ENCODE assay signal across 1 cellular context in genomic region chr12:55743967-55744931, GRCh38.
TF ChIP-seq lines count a peak whose summit lies in the region.

No MANE protein-coding gene starts in this region.

TF ChIP-seq in HEK293, 187 proteins besides CTCF, POLR2A, EP300 and RAD21 (continued from another document and continues in another):
- TF ChIP-seq KLF17 (tag by site-specific recombination; IDR thresholded peaks at IDR 0.05) = no peak
- TF ChIP-seq ZNF280C (tag by site-specific recombination; IDR thresholded peaks at IDR 0.05) = no peak
- TF ChIP-seq ZNF561 (tag by site-specific recombination; IDR thresholded peaks at IDR 0.05; ENCODE audit: borderline replicate concordance) = no peak
- no peak for TF ChIP-seq ZNF513 (tag by site-specific recombination; IDR thresholded peaks at IDR 0.05)
- no peak for TF ChIP-seq ZNF132 (tag by site-specific recombination; IDR thresholded peaks at IDR 0.05; ENCODE audit: borderline replicate concordance)
- TF ChIP-seq ZNF626 (tag by site-specific recombination; IDR thresholded peaks at IDR 0.05) = no peak
- TF ChIP-seq BCL11A (tag by site-specific recombination; IDR thresholded peaks at IDR 0.05; ENCODE audit: low read depth) = no peak
- no peak for TF ChIP-seq ZNF202 (tag by site-specific recombination; IDR thresholded peaks at IDR 0.05; ENCODE audit: borderline replicate concordance)
- no peak for TF ChIP-seq ZNF791 (tag by site-specific recombination; IDR thresholded peaks at IDR 0.05)
- no peak for TF ChIP-seq SP2 (tag by site-specific recombination; IDR thresholded peaks at IDR 0.05)
- TF ChIP-seq MZF1 (tag by site-specific recombination; IDR thresholded peaks at IDR 0.05; ENCODE audit: borderline replicate concordance) = no peak
- no peak for TF ChIP-seq ZNF600 (tag by site-specific recombination; IDR thresholded peaks at IDR 0.05)
- TF ChIP-seq ZNF639 (tag by site-specific recombination; IDR thresholded peaks at IDR 0.05) = no peak
- no peak for TF ChIP-seq ZNF521 (tag by site-specific recombination; IDR thresholded peaks at IDR 0.05)
- TF ChIP-seq ZNF423 (tag by site-specific recombination; IDR thresholded peaks at IDR 0.05) = peak; percentile 53
- no peak for TF ChIP-seq ZNF777 (tag by site-specific recombination; IDR thresholded peaks at IDR 0.05; ENCODE audit: borderline replicate concordance)
- no peak for TF ChIP-seq ZNF433 (tag by site-specific recombination; IDR thresholded peaks at IDR 0.05; ENCODE audit: low read depth)
- no peak for TF ChIP-seq ZNF133 (tag by site-specific recombination; IDR thresholded peaks at IDR 0.05)
- no peak for TF ChIP-seq ZNF514 (tag by site-specific recombination; IDR thresholded peaks at IDR 0.05)
- TF ChIP-seq ZNF580 (tag by site-specific recombination; IDR thresholded peaks at IDR 0.05) = no peak
- 0 out of 2 replicates have a peak, but pooled peaks have one; percentile 5 for TF ChIP-seq ZBTB17 (tag by site-specific recombination; IDR thresholded peaks at IDR 0.05)
- no peak for TF ChIP-seq ZNF529 (tag by site-specific recombination; IDR thresholded peaks at IDR 0.05; ENCODE audit: insufficient replicate concordance)
- no peak for TF ChIP-seq ZEB2 (tag by site-specific recombination; IDR thresholded peaks at IDR 0.05)
- TF ChIP-seq ZNF645 (tag by site-specific recombination; IDR thresholded peaks at IDR 0.05) = no peak
- TF ChIP-seq ZNF23 (tag by site-specific recombination; IDR thresholded peaks at IDR 0.05; ENCODE audit: borderline replicate concordance) = no peak
- no peak for TF ChIP-seq ZNF776 (tag by site-specific recombination; IDR thresholded peaks at IDR 0.05; ENCODE audit: borderline replicate concordance)
- no peak for TF ChIP-seq HOXD13 (CRISPR knock-in tag; IDR thresholded peaks at IDR 0.05; ENCODE audit: borderline replicate concordance)
- peak; percentile 31 for TF ChIP-seq ZBTB8A (tag by site-specific recombination; IDR thresholded peaks at IDR 0.05)
- no peak for TF ChIP-seq ZNF391 (tag by site-specific recombination; IDR thresholded peaks at IDR 0.05; ENCODE audit: borderline replicate concordance, low read depth)
- no peak for TF ChIP-seq INSM2 (tag by site-specific recombination; IDR thresholded peaks at IDR 0.05)
- no peak for TF ChIP-seq ZNF518A (tag by site-specific recombination; conservative IDR thresholded peaks at IDR 0.05; ENCODE audit: low read depth)
- peak; percentile 86 for TF ChIP-seq ZIC2 (tag by site-specific recombination; IDR thresholded peaks at IDR 0.05)
- TF ChIP-seq ZNF473 (tag by site-specific recombination; IDR thresholded peaks at IDR 0.05) = no peak
- no peak for TF ChIP-seq ZNF555 (tag by site-specific recombination; conservative IDR thresholded peaks at IDR 0.05)
- TF ChIP-seq GLI4 (tag by site-specific recombination; IDR thresholded peaks at IDR 0.05) = no peak
- no peak for TF ChIP-seq ZNF624 (tag by site-specific recombination; IDR thresholded peaks at IDR 0.05)
- no peak for TF ChIP-seq TRIM28 (IDR thresholded peaks at IDR 0.05; ENCODE audit: borderline replicate concordance, low read length)
- 0 out of 2 replicates have a peak, but pooled peaks have one; percentile 0 for TF ChIP-seq ZBTB20 (tag by site-specific recombination; IDR thresholded peaks at IDR 0.05)
- TF ChIP-seq RBAK (tag by site-specific recombination; IDR thresholded peaks at IDR 0.05) = no peak
- TF ChIP-seq ZNF664 (tag by site-specific recombination; IDR thresholded peaks at IDR 0.05) = no peak
- TF ChIP-seq EGR2 (tag by site-specific recombination; IDR thresholded peaks at IDR 0.05; ENCODE audit: low read depth) = peak; percentile 64; the same call in 1 of the 2 replicates
- TF ChIP-seq ZNF184 (tag by site-specific recombination; IDR thresholded peaks at IDR 0.05) = no peak
- TF ChIP-seq ZNF501 (tag by site-specific recombination; IDR thresholded peaks at IDR 0.05) = no peak
- TF ChIP-seq ATF2 (tag by site-specific recombination; IDR thresholded peaks at IDR 0.05; ENCODE audit: low read depth) = no peak
- no peak for TF ChIP-seq ZNF768 (tag by site-specific recombination; IDR thresholded peaks at IDR 0.05)
- no peak for TF ChIP-seq ZNF350 (tag by site-specific recombination; IDR thresholded peaks at IDR 0.05)
- TF ChIP-seq ZBTB48 (tag by site-specific recombination; IDR thresholded peaks at IDR 0.05) = peak; percentile 27; the same call in 1 of the 2 replicates
- TF ChIP-seq ZBTB10 (tag by site-specific recombination; IDR thresholded peaks at IDR 0.05) = peak; percentile 52; the same call in 1 of the 2 replicates
